7 cellular contexts compared by ENCODE assay signal in genomic region chr4:2482693-2483092, GRCh38. TPM values are rescaled to one million over a fixed set of nuclear protein-coding genes. Genes with fewer than 3 reads are reported as not detected.
A peak's percentile ranks its signal among the peaks of the same experiment; 100 is the strongest.
DNase-seq lines count a peak whose midpoint lies in the region; ATAC-seq lines count a peak whose summit lies in the region.

No MANE protein-coding gene starts in this region.

- peak; percentile 85 for DNase-seq in astrocyte of the hippocampus (ENCODE audit: low read depth, low spot score)
- peak; percentile 54 to 61 for DNase-seq in left colon
- no peak for DNase-seq in islet precursor cell

- peak overlapping the region; percentile 63 for H3K27ac ChIP-seq in temporal lobe (ENCODE audit: low read depth, low read length)

- ATAC-seq in GM18861 (IDR thresholded peaks at IDR 0.05; ENCODE audit: unreplicated experiment) (peak; percentile 41), HG03108 (IDR thresholded peaks at IDR 0.05; ENCODE audit: unreplicated experiment) (peak; percentile 51), left colon (peak; percentile 56), GM21360 (IDR thresholded peaks at IDR 0.05; ENCODE audit: unreplicated experiment) (no peak)

- intact Hi-C loops in left colon (cut with DNase I, micrococcal nuclease) = no loop called here

RNA-seq across cellular contexts. Expression of gene RNF4, which starts 13.8 kb away (rescaled TPM):
- 10 to 100 TPM; 45.6 to 47.4 TPM for total RNA-seq in left colon
- total RNA-seq in temporal lobe = 33.9 TPM

RNA-seq across cellular contexts. Expression of gene FAM193A, which starts 53.8 kb away (rescaled TPM):
- total RNA-seq in left colon (10 to 100 TPM; 22.8 to 23.7 TPM), temporal lobe (22.4 TPM)
